Comparison of ENCODE assay signal across 19 cellular contexts in genomic region chr21:44558695-44559094, GRCh38. TPM values are rescaled to one million over a fixed set of nuclear protein-coding genes. Genes with fewer than 3 reads are reported as not detected.
A peak's percentile ranks its signal among the peaks of the same experiment; 100 is the strongest.
DNase-seq lines count a peak whose midpoint lies in the region; ATAC-seq, FAIRE-seq and TF ChIP-seq lines count a peak whose summit lies in the region.
"Had no signal": no experiment of that assay in that cellular context is flagged by ENCODE, and none has a peak within 500 bp of the region (broad histone marks: within the 10 kb centered on the region; RNA-seq: fewer than 3 reads in every experiment).

Gene KRTAP10-3, minus strand, starts transcription at chr21:44558795. Its CDS starts 80 bp downstream, at chr21:44558715.

- no peaks in the 10 kb centered on the region for H3K36me3 ChIP-seq in BLaER1 treated with 17β-estradiol and CSF1 and Interleukin-3, amounts not matched to agents 10 nM and 100 nM
- H3K36me3 ChIP-seq in HEK293 (ENCODE audit: control insufficient read depth in 2 of 2, insufficient read depth in 1 of 2, low read length in 2 of 2) (no peaks in the 10 kb centered on the region), H1 (ENCODE audit: control insufficient read depth in 2 of 4, insufficient read depth in 4 of 4, low read length in 3 of 4) (no peaks in the 10 kb centered on the region), neuronal stem cell (replicated peaks in 1 of 2; ENCODE audit: control insufficient read depth in 2 of 2, insufficient read depth in 2 of 2, low read length in 2 of 2) (no peaks in the 10 kb centered on the region)

- TF ChIP-seq RAD21 in H1 (IDR thresholded peaks at IDR 0.05 in 1 of 2, conservative IDR thresholded peaks at IDR 0.05 in 1 of 2; ENCODE audit: low read depth in 2 of 2, low read length in 2 of 2), result no peak

- no peak within 1 kb of the TSS for H3K4me3 ChIP-seq in BLaER1 treated with 17β-estradiol and CSF1 and Interleukin-3, amounts not matched to agents 10 nM and 100 nM
- H3K4me3 ChIP-seq in HEK293 (ENCODE audit: low read depth, low read length) (no peak within 1 kb of the TSS), H1 (ENCODE audit: extremely low read depth in 1 of 4, insufficient read depth in 2 of 4, low read depth in 3 of 4, low read length in 4 of 4) (no peak within 1 kb of the TSS), neuronal stem cell (ENCODE audit: low read length in 2 of 2) (no peak within 1 kb of the TSS)

- ATAC-seq in GM18511 (IDR thresholded peaks at IDR 0.05; ENCODE audit: unreplicated experiment) (no peak), GM18868 (IDR thresholded peaks at IDR 0.05; ENCODE audit: unreplicated experiment) (no peak)
- ATAC-seq: HCT116 had no signal

- no peaks in the 10 kb centered on the region for H4K20me1 ChIP-seq in BLaER1 treated with 17β-estradiol and CSF1 and Interleukin-3, amounts not matched to agents 10 nM and 100 nM
- H4K20me1 ChIP-seq in H1 (replicated peaks in 1 of 2; ENCODE audit: control insufficient read depth in 1 of 2, insufficient read depth in 2 of 2, low read length in 2 of 2), result no peaks in the 10 kb centered on the region

- no peak within 1 kb of the TSS for H3K27ac ChIP-seq in BLaER1 treated with 17β-estradiol and CSF1 and Interleukin-3, amounts not matched to agents 10 nM and 100 nM
- H3K27ac ChIP-seq in HEK293 (ENCODE audit: extremely low read depth, low read depth, low read length) (no peak within 1 kb of the TSS), H1 (ENCODE audit: low read depth, low read length) (no peak within 1 kb of the TSS), neuronal stem cell (replicated peaks; ENCODE audit: low read length) (no peak within 1 kb of the TSS)
- H3K27ac ChIP-seq: C4-2B had no signal

- H3K56ac ChIP-seq in H1 (replicated peaks; ENCODE audit: insufficient read length, low read depth, low read length), result no peak within 1 kb of the TSS

- H3K9me3 ChIP-seq in BLaER1 treated with 17β-estradiol and CSF1 and Interleukin-3, amounts not matched to agents 10 nM and 100 nM (replicated peaks in 1 of 11), result peaks cover 15 to 38% (median 29%) of the 10 kb centered on the region in 11 experiments; a peak in 21 of 22 replicates
- no peaks in the 10 kb centered on the region for H3K9me3 ChIP-seq in HEK293 (ENCODE audit: control insufficient read depth, insufficient read depth, low read depth, low read length)
- no peaks in the 10 kb centered on the region for H3K9me3 ChIP-seq in H1 (ENCODE audit: insufficient read depth in 2 of 2, low read depth in 1 of 2, low read length in 1 of 2)
- no peaks in the 10 kb centered on the region for H3K9me3 ChIP-seq in neuronal stem cell (replicated peaks in 1 of 2; ENCODE audit: control insufficient read depth in 2 of 2, insufficient read depth in 1 of 2, low read depth in 1 of 2, low read length in 2 of 2)

- H3K79me2 ChIP-seq in H1 (ENCODE audit: control insufficient read depth in 1 of 2, insufficient read depth in 2 of 2, low read length in 2 of 2), result no peaks in the 10 kb centered on the region

- POLR2A ChIA-PET in HEK293 (lab: Yijun Ruan, JAX), result no interaction called here
- POLR2A ChIA-PET in H1 (lab: Charles Lee; ENCODE audit: partially characterized antibody), result no interaction called here

- 0 out of 2 replicates have a peak within 1 kb of the TSS, but pooled peaks have one; percentile 39 for H2AK5ac ChIP-seq in H1 (ENCODE audit: low read depth, low read length)
- peak within 1 kb of the TSS; percentile 49 for H2AK5ac ChIP-seq in neuronal stem cell (ENCODE audit: low read depth, low read length)

- H2BK120ac ChIP-seq in H1 (replicated peaks; ENCODE audit: low read depth, low read length) (no peak within 1 kb of the TSS), neuronal stem cell (ENCODE audit: low read depth, low read length) (peak within 1 kb of the TSS; percentile 54)

- H3K18ac ChIP-seq in H1 (ENCODE audit: extremely low read depth, low read length) (no peak within 1 kb of the TSS; the same call in 1 of the 2 replicates), neuronal stem cell (ENCODE audit: low read length) (peak within 1 kb of the TSS; percentile 90)

- H3K14ac ChIP-seq in H1 (ENCODE audit: insufficient read length) (no peak within 1 kb of the TSS), neuronal stem cell (ENCODE audit: low read length) (peak within 1 kb of the TSS; percentile 92)

- H3K23ac ChIP-seq in H1 (ENCODE audit: insufficient read length) (no peak within 1 kb of the TSS), neuronal stem cell (ENCODE audit: low read depth, low read length, poor library complexity) (no peak within 1 kb of the TSS)

- no peaks in the 10 kb centered on the region for H3K23me2 ChIP-seq in H1 (ENCODE audit: low read depth, low read length)

- 83% methylated on average over 4 of the region's 5 CpGs; no CpG with 5 or more reads in 1 of the 2 experiments for WGBS in H1 (ENCODE audit: extremely low coverage in 1 of 2, insufficient coverage in 1 of 2, insufficient read length in 1 of 2, insufficient replicate concordance in 2 of 2, low coverage in 1 of 2, low lambda C conversion rate in 2 of 2, missing lambda C conversion rate in 1 of 2), 2 experiments
- no CpG with 5 or more reads among the region's 5 CpGs for WGBS in neuronal stem cell (ENCODE audit: extremely low coverage in 2 of 2, insufficient read length in 2 of 2, insufficient replicate concordance in 1 of 2), 2 donors

- no peak within 1 kb of the TSS for H3K9ac ChIP-seq in BLaER1 treated with 17β-estradiol and CSF1 and Interleukin-3, amounts not matched to agents 10 nM and 100 nM
- H3K9ac ChIP-seq in H1 (replicated peaks in 1 of 4; ENCODE audit: extremely low read depth in 1 of 4, low read depth in 3 of 4, low read length in 3 of 4) (no peak within 1 kb of the TSS), neuronal stem cell (ENCODE audit: low read depth, low read length, poor library complexity) (peak within 1 kb of the TSS; percentile 67)

- TF ChIP-seq EP300 in H1 (IDR thresholded peaks at IDR 0.05; ENCODE audit: borderline replicate concordance in 1 of 2, low read depth in 2 of 2, low read length in 2 of 2), result no peak

- no peak for FAIRE-seq in H1 (lab: Jason Lieb, UNC)
- FAIRE-seq: G401.6, GM12892 had no signal

- H2BK15ac ChIP-seq in H1 (ENCODE audit: low read length) (0 out of 2 replicates have a peak within 1 kb of the TSS, but pooled peaks have one; percentile 72), neuronal stem cell (ENCODE audit: low read length) (peak within 1 kb of the TSS; percentile 28)

- H2AFZ ChIP-seq in H1 (ENCODE audit: low read length), result no peak within 1 kb of the TSS
- H2AFZ ChIP-seq in neuronal stem cell (ENCODE audit: low read length), result no peak within 1 kb of the TSS

- H4K5ac ChIP-seq in H1 (ENCODE audit: insufficient read length, low read depth, low read length), result no peak within 1 kb of the TSS

- H3K27me3 ChIP-seq in BLaER1 treated with 17β-estradiol and CSF1 and Interleukin-3, amounts not matched to agents 10 nM and 100 nM, result peaks cover 0 to 29% (median 0%) of the 10 kb centered on the region in 11 experiments; a peak in 5 of 22 replicates
- H3K27me3 ChIP-seq in H1 (replicated peaks in 1 of 4; ENCODE audit: control insufficient read depth in 3 of 4, extremely low read depth in 1 of 4, insufficient read depth in 3 of 4, low read length in 3 of 4) (no peaks in the 10 kb centered on the region), neuronal stem cell (ENCODE audit: control insufficient read depth in 3 of 3, insufficient read depth in 3 of 3, low read depth in 1 of 3, low read length in 3 of 3) (no peaks in the 10 kb centered on the region)

- peak within 1 kb of the TSS in 6 of 11 experiments; percentile 53 to 91 (median 78); a peak in 10 of 22 replicates for H3K4me2 ChIP-seq in BLaER1 treated with 17β-estradiol and CSF1 and Interleukin-3, amounts not matched to agents 10 nM and 100 nM
- H3K4me2 ChIP-seq in H1 (ENCODE audit: insufficient read depth in 1 of 2, low read depth in 2 of 2, low read length in 2 of 2), result no peak within 1 kb of the TSS
- no peak within 1 kb of the TSS for H3K4me2 ChIP-seq in neuronal stem cell (ENCODE audit: insufficient read depth, low read length, poor library complexity, severe bottlenecking)

- TF ChIP-seq CTCF in HEK293 (tag by site-specific recombination; IDR thresholded peaks at IDR 0.05) (no peak), H1 (IDR thresholded peaks at IDR 0.05; ENCODE audit: control extremely low read depth in 1 of 3, insufficient read depth in 1 of 3, low read depth in 1 of 3, low read length in 3 of 3) (no peak)

- H2BK12ac ChIP-seq in H1 (ENCODE audit: low read depth, low read length) (peak within 1 kb of the TSS; percentile 50; the same call in 1 of the 2 replicates), neuronal stem cell (ENCODE audit: low read length) (peak within 1 kb of the TSS; percentile 88)

- DNase-seq in H1 (ENCODE audit: low read depth in 1 of 2, low spot score in 2 of 2), result no peak
- DNase-seq in neuronal stem cell (ENCODE audit: low spot score), result no peak
- DNase-seq in stimulated activated CD4-positive, alpha-beta T cell treated with anti-CD3 and anti-CD28 coated beads, Interleukin-2, amount 100 ng/mL, for 24 hours, result no peak
- DNase-seq in NCI-H1105 treated with DMSO at 0.1 percent for 48 hours (lab: John Stamatoyannopoulos, UW), result no peak
- DNase-seq: ACHN; CD4-positive, alpha-beta memory T cell; DMS79 treated with DMSO at 0.1 percent for 48 hours; EL; GOT3; KBM-7 had no signal

- no peak within 1 kb of the TSS for H2BK20ac ChIP-seq in H1 (ENCODE audit: low read length)

- H3K4me1 ChIP-seq in BLaER1 treated with 17β-estradiol and CSF1 and Interleukin-3, amounts not matched to agents 10 nM and 100 nM, result peaks cover 4 to 43% (median 32%) of the 10 kb centered on the region in 10 experiments; a peak in 16 of 20 replicates
- H3K4me1 ChIP-seq in HEK293 (ENCODE audit: control insufficient read depth, insufficient read depth, low read length) (no peaks in the 10 kb centered on the region), H1 (replicated peaks in 1 of 4; ENCODE audit: control insufficient read depth in 3 of 4, insufficient read depth in 4 of 4, low read length in 3 of 4) (peaks cover 0 to 5% (median 3%) of the 10 kb centered on the region in 4 experiments; a peak in 2 of 7 replicates), neuronal stem cell (ENCODE audit: control insufficient read depth in 2 of 2, insufficient read depth in 1 of 2, low read depth in 1 of 2, low read length in 2 of 2) (peaks cover 2 to 5% of the 10 kb centered on the region in 2 donors)

- H4K91ac ChIP-seq in H1 (replicated peaks; ENCODE audit: insufficient read length, low read length) (no peak within 1 kb of the TSS), neuronal stem cell (ENCODE audit: low read depth, low read length, poor library complexity) (no peak within 1 kb of the TSS)

- no peaks in the 10 kb centered on the region; the same call in 1 of the 2 replicates for H3K79me1 ChIP-seq in H1 (ENCODE audit: low read depth, low read length)
- H3K79me1 ChIP-seq in neuronal stem cell (ENCODE audit: low read depth, low read length), result no peaks in the 10 kb centered on the region

- CTCF ChIA-PET in HEK293 (lab: Yijun Ruan, JAX), result interaction anchor here (0.9 kb wide), 1 partner anchor 132 kb away, joined by 4 read pairs; no protein-coding TSS in a partner anchor
- CTCF ChIA-PET in H1 (lab: Charles Lee; ENCODE audit: partially characterized antibody), result interaction anchor here (0.8 to 2.0 kb wide), 2 partner anchors 10 to 59 kb away, joined by 3 to 5 read pairs; no protein-coding TSS in a partner anchor

- H2BK5ac ChIP-seq in H1 (ENCODE audit: low read depth, low read length) (0 out of 2 replicates have a peak within 1 kb of the TSS, but pooled peaks have one; percentile 16), neuronal stem cell (ENCODE audit: low read length) (no peak within 1 kb of the TSS)

- no peak within 1 kb of the TSS for H3K4ac ChIP-seq in H1 (replicated peaks; ENCODE audit: insufficient read length, low read depth, low read length)
- H3K4ac ChIP-seq in neuronal stem cell (ENCODE audit: low read length), result peak within 1 kb of the TSS; percentile 68

- H4K8ac ChIP-seq in H1 (ENCODE audit: extremely low read depth, insufficient read depth, low read length) (0 out of 2 replicates have a peak within 1 kb of the TSS, but pooled peaks have one; percentile 18), neuronal stem cell (ENCODE audit: low read depth, low read length) (peak within 1 kb of the TSS; percentile 79)

- no peak for TF ChIP-seq POLR2A in H1 (IDR thresholded peaks at IDR 0.05; ENCODE audit: control extremely low read depth in 1 of 2, low read depth in 2 of 2, low read length in 2 of 2)

RNA-seq across cellular contexts. Expression of gene KRTAP10-3, which starts in this region (rescaled TPM):
- not detected in 2 replicates for total RNA-seq in H1 (2021; fragmentation: NEBNext Ultra II Directional; extraction: Animal tissue kit (Norgen Biotek cat#: 25700))
- polyA plus RNA-seq in H1 (2011; rRNA removed), result 0.16 TPM in 1 of 2 replicates, not detected in the other
- not detected for polyA plus RNA-seq in H1 (2011; cell fraction: cytosol; rRNA removed)
- polyA plus RNA-seq in H1 (2011; cell fraction: nucleus; rRNA removed), result 0.20 TPM
- polyA plus RNA-seq in H1 (2012, experiment 1 of 2), result not detected in 4 replicates
- polyA plus RNA-seq in H1 (2012, experiment 2 of 2), result not detected
- polyA plus RNA-seq in H1 (2013, experiment 1 of 2), result not detected
- not detected for polyA plus RNA-seq in H1 (2013, experiment 2 of 2)
- polyA minus RNA-seq in H1 (2011; rRNA and poly(A)+ RNA removed), result 0.19 TPM in 1 of 2 replicates, not detected in the other
- not detected for polyA minus RNA-seq in H1 (2011; cell fraction: cytosol; rRNA and poly(A)+ RNA removed)
- polyA minus RNA-seq in H1 (2011; cell fraction: nucleus; rRNA and poly(A)+ RNA removed), result 1.9 TPM
- polyA plus RNA-seq in neuronal stem cell (2013, experiment 1 of 2), result not detected
- not detected for polyA plus RNA-seq in neuronal stem cell (2013, experiment 2 of 2)
- total RNA-seq: A172; CD4-positive, alpha-beta memory T cell had no signal
- polyA plus RNA-seq: CD4-positive, alpha-beta memory T cell had no signal

Comparison
In these comparisons a context has a peak if more than half of its experiments do, and no peak if none do; other contexts are left out.
1. H3K4me2 ChIP-seq: peak in BLaER1 treated with 17β-estradiol and CSF1 and Interleukin-3, amounts not matched to agents 10 nM and 100 nM (6 of 11); none in H1 (0 of 2) and neuronal stem cell (single experiment).